ENCODE assay signal across 1 cellular context in genomic region chr9:127874301-127875216, GRCh38.
TF ChIP-seq lines count a peak whose summit lies in the region.

No MANE protein-coding gene starts in this region.

TF ChIP-seq in K562, 482 proteins besides CTCF, POLR2A, EP300 and RAD21:
- TF ChIP-seq CREB5 (CRISPR knock-in tag; IDR thresholded peaks at IDR 0.05) (no peak), FOXJ2 (tag; IDR thresholded peaks at IDR 0.05) (no peak), NBN (IDR thresholded peaks at IDR 0.05; ENCODE audit: low read depth) (no peak), SRSF7 (optimal IDR thresholded peaks at IDR 0.05; ENCODE audit: low read depth, low read length) (no peak), RHOXF2B (CRISPR knock-in tag; conservative IDR thresholded peaks at IDR 0.05) (no peak), HMGN3 (IDR thresholded peaks at IDR 0.05; ENCODE audit: borderline replicate concordance, extremely low read depth, insufficient read length, low read depth, low read length) (no peak), GTF3C2 (IDR thresholded peaks at IDR 0.05; ENCODE audit: borderline replicate concordance, extremely low read depth, insufficient read length) (no peak), GATAD2A (IDR thresholded peaks at IDR 0.05) (no peak), KDM1A (IDR thresholded peaks at IDR 0.05) (no peak), GABPB1 (CRISPR knock-in tag; IDR thresholded peaks at IDR 0.05) (no peak)
- TF ChIP-seq, protein P1, sequence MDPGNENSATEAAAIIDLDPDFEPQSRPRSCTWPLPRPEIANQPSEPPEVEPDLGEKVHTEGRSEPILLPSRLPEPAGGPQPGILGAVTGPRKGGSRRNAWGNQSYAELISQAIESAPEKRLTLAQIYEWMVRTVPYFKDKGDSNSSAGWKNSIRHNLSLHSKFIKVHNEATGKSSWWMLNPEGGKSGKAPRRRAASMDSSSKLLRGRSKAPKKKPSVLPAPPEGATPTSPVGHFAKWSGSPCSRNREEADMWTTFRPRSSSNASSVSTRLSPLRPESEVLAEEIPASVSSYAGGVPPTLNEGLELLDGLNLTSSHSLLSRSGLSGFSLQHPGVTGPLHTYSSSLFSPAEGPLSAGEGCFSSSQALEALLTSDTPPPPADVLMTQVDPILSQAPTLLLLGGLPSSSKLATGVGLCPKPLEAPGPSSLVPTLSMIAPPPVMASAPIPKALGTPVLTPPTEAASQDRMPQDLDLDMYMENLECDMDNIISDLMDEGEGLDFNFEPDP (CRISPR knock-in tag; IDR thresholded peaks at IDR 0.05) = no peak
- TF ChIP-seq, protein P2, sequence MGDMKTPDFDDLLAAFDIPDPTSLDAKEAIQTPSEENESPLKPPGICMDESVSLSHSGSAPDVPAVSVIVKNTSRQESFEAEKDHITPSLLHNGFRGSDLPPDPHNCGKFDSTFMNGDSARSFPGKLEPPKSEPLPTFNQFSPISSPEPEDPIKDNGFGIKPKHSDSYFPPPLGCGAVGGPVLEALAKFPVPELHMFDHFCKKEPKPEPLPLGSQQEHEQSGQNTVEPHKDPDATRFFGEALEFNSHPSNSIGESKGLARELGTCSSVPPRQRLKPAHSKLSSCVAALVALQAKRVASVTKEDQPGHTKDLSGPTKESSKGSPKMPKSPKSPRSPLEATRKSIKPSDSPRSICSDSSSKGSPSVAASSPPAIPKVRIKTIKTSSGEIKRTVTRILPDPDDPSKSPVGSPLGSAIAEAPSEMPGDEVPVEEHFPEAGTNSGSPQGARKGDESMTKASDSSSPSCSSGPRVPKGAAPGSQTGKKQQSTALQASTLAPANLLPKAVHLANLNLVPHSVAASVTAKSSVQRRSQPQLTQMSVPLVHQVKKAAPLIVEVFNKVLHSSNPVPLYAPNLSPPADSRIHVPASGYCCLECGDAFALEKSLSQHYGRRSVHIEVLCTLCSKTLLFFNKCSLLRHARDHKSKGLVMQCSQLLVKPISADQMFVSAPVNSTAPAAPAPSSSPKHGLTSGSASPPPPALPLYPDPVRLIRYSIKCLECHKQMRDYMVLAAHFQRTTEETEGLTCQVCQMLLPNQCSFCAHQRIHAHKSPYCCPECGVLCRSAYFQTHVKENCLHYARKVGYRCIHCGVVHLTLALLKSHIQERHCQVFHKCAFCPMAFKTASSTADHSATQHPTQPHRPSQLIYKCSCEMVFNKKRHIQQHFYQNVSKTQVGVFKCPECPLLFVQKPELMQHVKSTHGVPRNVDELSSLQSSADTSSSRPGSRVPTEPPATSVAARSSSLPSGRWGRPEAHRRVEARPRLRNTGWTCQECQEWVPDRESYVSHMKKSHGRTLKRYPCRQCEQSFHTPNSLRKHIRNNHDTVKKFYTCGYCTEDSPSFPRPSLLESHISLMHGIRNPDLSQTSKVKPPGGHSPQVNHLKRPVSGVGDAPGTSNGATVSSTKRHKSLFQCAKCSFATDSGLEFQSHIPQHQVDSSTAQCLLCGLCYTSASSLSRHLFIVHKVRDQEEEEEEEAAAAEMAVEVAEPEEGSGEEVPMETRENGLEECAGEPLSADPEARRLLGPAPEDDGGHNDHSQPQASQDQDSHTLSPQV (IDR thresholded peaks at IDR 0.05) = no peak
